ENCODE assay signal across 8 cellular contexts in genomic region chr20:34579936-34580587, GRCh38. TPM values are rescaled to one million over a fixed set of nuclear protein-coding genes. Genes with fewer than 3 reads are reported as not detected.
A peak's percentile ranks its signal among the peaks of the same experiment; 100 is the strongest.
DNase-seq lines count a peak whose midpoint lies in the region; ATAC-seq and TF ChIP-seq lines count a peak whose summit lies in the region.

No MANE protein-coding gene starts in this region.

- H3K27ac ChIP-seq in OCI-LY3 (ENCODE audit: low read length): peak overlapping the region; percentile 16

- H4K20me1 ChIP-seq in OCI-LY3 (ENCODE audit: insufficient read depth, low read length): no peaks in the 10 kb centered on the region

- no peaks in the 10 kb centered on the region for H3K79me2 ChIP-seq in OCI-LY3 (ENCODE audit: low read length)

- no peaks in the 10 kb centered on the region for H3K9me3 ChIP-seq in OCI-LY3 (ENCODE audit: insufficient read depth, low read length)

- DNase-seq in DMS53 (lab: John Stamatoyannopoulos, UW) (peak; percentile 94), left colon (peak; percentile 61 to 78), NCI-H187 treated with DMSO at 0.1 percent for 48 hours (lab: John Stamatoyannopoulos, UW) (no peak), NCI-H82 treated with DMSO at 0.1 percent for 48 hours (lab: John Stamatoyannopoulos, UW; ENCODE audit: unreplicated experiment) (no peak)
- no peak for DNase-seq in stimulated activated naive CD4-positive, alpha-beta T cell treated with Interleukin-2 at 50 U/mL for 16 hours (lab: John Stamatoyannopoulos, UW)

- H3K4me1 ChIP-seq in OCI-LY3 (ENCODE audit: low read length): peaks cover 27% of the 10 kb centered on the region

- peak; percentile 59 for ATAC-seq in GM21786 (IDR thresholded peaks at IDR 0.05; ENCODE audit: unreplicated experiment)
- peak; percentile 82 for ATAC-seq in left colon
- no peak for ATAC-seq in GM21447 (IDR thresholded peaks at IDR 0.05; ENCODE audit: unreplicated experiment)

- H3K27me3 ChIP-seq in OCI-LY3 (ENCODE audit: low read depth, low read length): no peaks in the 10 kb centered on the region

- peaks cover 16% of the 10 kb centered on the region for H3K36me3 ChIP-seq in OCI-LY3 (replicated peaks; ENCODE audit: low read depth, low read length)

- no peak overlapping the region for H3K4me3 ChIP-seq in OCI-LY3 (ENCODE audit: low read length)

- intact Hi-C loops in left colon (cut with DNase I, micrococcal nuclease): no loop called here

- peak overlapping the region; percentile 14 for H3K4me2 ChIP-seq in OCI-LY3 (ENCODE audit: low read length)

- H2AFZ ChIP-seq in OCI-LY3 (ENCODE audit: low read depth, low read length): no peak overlapping the region

- TF ChIP-seq CTCF in OCI-LY3 (IDR thresholded peaks at IDR 0.05; ENCODE audit: low read depth, low read length): no peak

- H3K9ac ChIP-seq in OCI-LY3 (ENCODE audit: low read length): no peak overlapping the region

RNA-seq across cellular contexts. Expression of gene MAP1LC3A, which starts 21.5 kb away (rescaled TPM):
- 10 to 100 TPM; 42.8 to 47.7 TPM for total RNA-seq in left colon

Comparison
In these comparisons a context has a peak if more than half of its experiments do, and no peak if none do; other contexts are left out.
1. DNase-seq: peak in DMS53 (single experiment) and left colon (2 of 2); none in stimulated activated naive CD4-positive, alpha-beta T cell treated with Interleukin-2 at 50 U/mL for 16 hours (single experiment), NCI-H187 treated with DMSO at 0.1 percent for 48 hours (single experiment) and NCI-H82 treated with DMSO at 0.1 percent for 48 hours (single experiment).